Comparison of ENCODE assay signal across 8 cellular contexts in the genomic region with DNA sequence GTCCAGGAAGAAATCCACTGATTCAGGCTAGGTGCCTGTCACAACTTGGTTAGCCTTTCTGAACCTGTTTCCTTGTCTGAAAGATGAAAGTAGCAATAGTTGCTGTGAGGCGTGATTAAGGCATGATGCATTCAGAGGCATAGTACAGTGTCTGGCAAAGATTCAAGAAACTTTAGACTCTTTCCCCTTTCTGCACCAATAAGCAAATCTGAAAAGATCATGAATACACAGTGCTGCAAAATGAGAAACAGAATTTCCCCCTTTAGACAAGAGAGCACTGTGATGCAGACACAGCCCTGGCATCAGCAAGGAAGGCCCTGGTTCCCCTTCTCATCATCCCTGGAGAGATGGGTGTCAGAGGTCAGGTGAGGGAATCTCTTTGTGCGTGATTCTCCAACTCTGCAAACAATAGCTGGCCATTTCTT. TPM values are rescaled to one million over a fixed set of nuclear protein-coding genes. Genes with fewer than 3 reads are reported as not detected.
A peak's percentile ranks its signal among the peaks of the same experiment; 100 is the strongest.
DNase-seq lines count a peak whose midpoint lies in the region; ATAC-seq, FAIRE-seq and TF ChIP-seq lines count a peak whose summit lies in the region.

No MANE protein-coding gene starts in this region.

- intact Hi-C loops in activated T-helper 2 cell treated with anti-CD3 and anti-CD28 coated beads, Interferon-gamma antibody, Interleukin-2, Interleukin-4, amounts not matched to agents 10 μg/mL and 5 μg/mL and 100 μg/mL, durations not matched to agents 14 hours and 24 hours and 36 hours (cut with micrococcal nuclease) = no loop called here

- no peaks in the 10 kb centered on the region for H3K27me3 Mint-ChIP-seq in activated T-helper 2 cell treated with anti-CD3 and anti-CD28 coated beads, Interferon-gamma antibody, Interleukin-2, Interleukin-4, amounts not matched to agents 10 μg/mL and 5 μg/mL and 100 μg/mL, durations not matched to agents 14 hours and 24 hours and 36 hours (ENCODE audit: low read depth)

- no peak overlapping the region for H2BK12ac ChIP-seq in mesenchymal stem cell (ENCODE audit: low read length in 2 of 2)

- no peak for TF ChIP-seq POLR2A in GM12892 (IDR thresholded peaks at IDR 0.05; ENCODE audit: low read depth, low read length)

- H2BK120ac ChIP-seq in mesenchymal stem cell (ENCODE audit: low read depth, low read length) = no peak overlapping the region

- no peaks in the 10 kb centered on the region for H3K9me3 ChIP-seq in mesenchymal stem cell (ENCODE audit: control insufficient read depth, low read length)

- peaks cover 50% of the 10 kb centered on the region for H3K4me1 Mint-ChIP-seq in activated T-helper 2 cell treated with anti-CD3 and anti-CD28 coated beads, Interferon-gamma antibody, Interleukin-2, Interleukin-4, amounts not matched to agents 10 μg/mL and 5 μg/mL and 100 μg/mL, durations not matched to agents 14 hours and 24 hours and 36 hours (ENCODE audit: low read depth)

- no peak overlapping the region for H4K8ac ChIP-seq in mesenchymal stem cell (ENCODE audit: low read length)

- in situ Hi-C loops in ACHN (cut with HindIII; ENCODE audit: low pct_ligation_motif_present, low pct_unique_long_range_greater_than_20kb, low sequenced_read_pairs) = no loop called here

- FAIRE-seq in GM12892 (lab: Jason Lieb, UNC) = peak; percentile 87

- H3K27ac Mint-ChIP-seq in activated T-helper 2 cell treated with anti-CD3 and anti-CD28 coated beads, Interferon-gamma antibody, Interleukin-2, Interleukin-4, amounts not matched to agents 10 μg/mL and 5 μg/mL and 100 μg/mL, durations not matched to agents 14 hours and 24 hours and 36 hours = peak overlapping the region; percentile 55

- ATAC-seq in HG02678 (IDR thresholded peaks at IDR 0.05; ENCODE audit: unreplicated experiment) = peak; percentile 71
- no peak for ATAC-seq in HG03135 (IDR thresholded peaks at IDR 0.05; ENCODE audit: unreplicated experiment)

- H3K18ac ChIP-seq in mesenchymal stem cell (ENCODE audit: low read depth in 1 of 2, low read length in 2 of 2) = no peak overlapping the region

- peaks cover 10% of the 10 kb centered on the region for H3K4me1 ChIP-seq in mesenchymal stem cell (ENCODE audit: control insufficient read depth, insufficient read depth, low read depth, low read length)

- no peak overlapping the region for H3K23ac ChIP-seq in mesenchymal stem cell (ENCODE audit: low read length in 2 of 2)

- H2AK5ac ChIP-seq in mesenchymal stem cell (ENCODE audit: low read length, severe bottlenecking) = no peak overlapping the region

- no peak overlapping the region for H3K4me2 ChIP-seq in mesenchymal stem cell (ENCODE audit: low read length, poor library complexity, severe bottlenecking)

- H3K4ac ChIP-seq in mesenchymal stem cell (ENCODE audit: low read depth in 1 of 2, low read length in 2 of 2) = no peak overlapping the region

- 83% methylated on average over 2 of the region's 2 CpGs for WGBS in mesenchymal stem cell

- no peak overlapping the region for H4K91ac ChIP-seq in mesenchymal stem cell (ENCODE audit: low read length)

- H2BK15ac ChIP-seq in mesenchymal stem cell (ENCODE audit: low read depth, poor library complexity, severe bottlenecking) = no peak overlapping the region

- H2AFZ ChIP-seq in mesenchymal stem cell (ENCODE audit: low read depth, low read length) = no peak overlapping the region

- H3K27me3 ChIP-seq in mesenchymal stem cell (ENCODE audit: control insufficient read depth in 1 of 2, insufficient read depth in 1 of 2, low read length in 2 of 2) = no peaks in the 10 kb centered on the region

- no peak overlapping the region for H3K14ac ChIP-seq in mesenchymal stem cell (ENCODE audit: low read length in 2 of 2)

- no peak overlapping the region for H3K9ac ChIP-seq in mesenchymal stem cell (ENCODE audit: low read length)

- H3K79me1 ChIP-seq in mesenchymal stem cell (replicated peaks; ENCODE audit: low read length, poor library complexity, severe bottlenecking) = peaks cover 24% of the 10 kb centered on the region

- DNase-seq in GM12892 (ENCODE audit: insufficient read length) (no peak), mesenchymal stem cell (peak; percentile 42), NCI-H524 (lab: John Stamatoyannopoulos, UW) (no peak), SHP77 treated with DMSO at 0.1 percent for 48 hours (lab: John Stamatoyannopoulos, UW) (no peak), ACHN (no peak)
- DNase-seq in activated T-helper 2 cell treated with anti-CD3 and anti-CD28 coated beads, Interferon-gamma antibody, Interleukin-2, Interleukin-4, amounts not matched to agents 10 μg/mL and 5 μg/mL and 100 μg/mL, durations not matched to agents 14 hours and 24 hours and 36 hours (ENCODE audit: low spot score) = no peak

- peaks cover 2 to 8% of the 10 kb centered on the region in 2 experiments for H3K36me3 ChIP-seq in mesenchymal stem cell (ENCODE audit: control insufficient read depth in 1 of 2, insufficient read depth in 2 of 2, low read depth in 1 of 2, low read length in 2 of 2)

- no peak overlapping the region for H3K27ac ChIP-seq in mesenchymal stem cell (ENCODE audit: low read length, poor library complexity, severe bottlenecking)

- H3K4me3 Mint-ChIP-seq in activated T-helper 2 cell treated with anti-CD3 and anti-CD28 coated beads, Interferon-gamma antibody, Interleukin-2, Interleukin-4, amounts not matched to agents 10 μg/mL and 5 μg/mL and 100 μg/mL, durations not matched to agents 14 hours and 24 hours and 36 hours (ENCODE audit: low read depth) = no peak overlapping the region

- H3K36me3 Mint-ChIP-seq in activated T-helper 2 cell treated with anti-CD3 and anti-CD28 coated beads, Interferon-gamma antibody, Interleukin-2, Interleukin-4, amounts not matched to agents 10 μg/mL and 5 μg/mL and 100 μg/mL, durations not matched to agents 14 hours and 24 hours and 36 hours (ENCODE audit: low read depth) = peaks cover 59% of the 10 kb centered on the region

- no peaks in the 10 kb centered on the region for H3K9me3 Mint-ChIP-seq in activated T-helper 2 cell treated with anti-CD3 and anti-CD28 coated beads, Interferon-gamma antibody, Interleukin-2, Interleukin-4, amounts not matched to agents 10 μg/mL and 5 μg/mL and 100 μg/mL, durations not matched to agents 14 hours and 24 hours and 36 hours

- H3K4me3 ChIP-seq in mesenchymal stem cell (ENCODE audit: insufficient read depth in 1 of 2, low read depth in 1 of 2, low read length in 2 of 2) = no peak overlapping the region

- H2BK5ac ChIP-seq in mesenchymal stem cell (ENCODE audit: low read depth, low read length, poor library complexity, severe bottlenecking) = no peak overlapping the region

RNA-seq across cellular contexts. Expression of gene ITPKB, which starts 41.9 kb away (rescaled TPM):
- 8.6 TPM for polyA plus RNA-seq in GM12892 (2012; ENCODE audit: missing spikeins)
- total RNA-seq in activated T-helper 2 cell treated with anti-CD3 and anti-CD28 coated beads, Interferon-gamma antibody, Interleukin-2, Interleukin-4, amounts not matched to agents 10 μg/mL and 5 μg/mL and 100 μg/mL, durations not matched to agents 14 hours and 24 hours and 36 hours = 27.6 and 30.0 TPM in 2 replicates
- 8.1 TPM for polyA plus RNA-seq in mesenchymal stem cell (2013, experiment 1 of 2)
- 8.0 TPM for polyA plus RNA-seq in mesenchymal stem cell (2013, experiment 2 of 2)
